8 cellular contexts compared by ENCODE assay signal in the genomic region with DNA sequence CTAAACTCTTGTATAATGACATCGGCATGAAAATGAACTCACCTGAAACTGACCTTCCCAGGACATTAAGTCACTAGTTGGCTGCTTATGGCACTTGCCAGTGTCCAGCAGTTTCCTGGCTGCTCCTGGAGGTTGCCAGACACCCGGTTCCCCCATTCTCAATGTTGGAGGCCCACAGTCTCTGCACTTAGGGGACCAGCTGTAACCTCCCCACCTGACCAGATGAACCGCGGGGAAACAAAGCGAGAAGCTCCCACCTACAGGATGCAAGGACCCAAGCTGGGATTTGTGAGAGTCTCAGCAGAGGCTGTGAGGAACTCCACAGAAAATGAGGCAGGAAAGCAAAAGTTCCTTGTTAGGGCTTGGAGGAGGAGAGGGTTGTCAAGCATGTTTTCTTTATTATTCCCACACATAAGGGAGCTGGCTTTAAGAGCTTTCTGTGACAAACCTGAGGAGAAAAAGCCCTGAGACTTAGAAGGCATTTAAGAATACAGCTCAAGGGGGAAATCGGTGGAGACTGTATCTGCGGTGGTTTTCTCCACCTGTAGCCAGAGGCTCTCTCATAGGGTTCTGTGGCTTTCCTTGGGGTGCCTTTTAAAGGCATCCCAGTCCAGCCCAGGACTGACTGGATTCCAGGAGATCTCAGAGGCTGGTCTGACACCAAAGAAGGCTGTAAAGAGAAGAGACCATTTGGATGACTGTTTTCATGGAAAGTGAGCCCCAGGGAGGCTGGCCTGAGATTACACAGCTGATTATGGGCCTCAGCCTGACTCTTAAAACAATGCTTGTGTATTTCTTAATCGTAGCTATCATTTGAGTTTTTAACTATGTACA. TPM values are rescaled to one million over a fixed set of nuclear protein-coding genes. Genes with fewer than 3 reads are reported as not detected.
A peak's percentile ranks its signal among the peaks of the same experiment; 100 is the strongest.
DNase-seq lines count a peak whose midpoint lies in the region; ATAC-seq, FAIRE-seq and TF ChIP-seq lines count a peak whose summit lies in the region.

No MANE protein-coding gene starts in this region.

- H3K4me1 Mint-ChIP-seq in HFFc6 (ENCODE audit: low read depth) = peaks cover 64% of the 10 kb centered on the region
- H3K4me1 Mint-ChIP-seq in activated CD4-positive, alpha-beta memory T cell treated with anti-CD3 and anti-CD28 coated beads for 36 hours (ENCODE audit: low read depth) = peaks cover 16% of the 10 kb centered on the region
- peaks cover 44% of the 10 kb centered on the region for H3K4me1 Mint-ChIP-seq in stimulated activated memory B cell treated with anti-CD40 and anti-IgM and Interleukin-4, amounts not matched to agents 10 μg/mL and 1 μg/mL and 100 μg/mL, for 72 hours

- no peak for FAIRE-seq in HTR-8/SVneo (lab: Jason Lieb, UNC)

- H3K27ac Mint-ChIP-seq in HFFc6 = peak overlapping the region; percentile 96
- no peak overlapping the region for H3K27ac Mint-ChIP-seq in activated CD4-positive, alpha-beta memory T cell treated with anti-CD3 and anti-CD28 coated beads for 36 hours
- H3K27ac Mint-ChIP-seq in stimulated activated memory B cell treated with anti-CD40 and anti-IgM and Interleukin-4, amounts not matched to agents 10 μg/mL and 1 μg/mL and 100 μg/mL, for 72 hours = peak overlapping the region; percentile 74

- peaks cover 13% of the 10 kb centered on the region for H3K9me3 Mint-ChIP-seq in HFFc6
- H3K9me3 Mint-ChIP-seq in activated CD4-positive, alpha-beta memory T cell treated with anti-CD3 and anti-CD28 coated beads for 36 hours = no peaks in the 10 kb centered on the region
- H3K9me3 Mint-ChIP-seq in stimulated activated memory B cell treated with anti-CD40 and anti-IgM and Interleukin-4, amounts not matched to agents 10 μg/mL and 1 μg/mL and 100 μg/mL, for 72 hours = no peaks in the 10 kb centered on the region

- intact Hi-C loops in activated CD4-positive, alpha-beta memory T cell treated with anti-CD3 and anti-CD28 coated beads for 36 hours (cut with micrococcal nuclease) = loop anchor here (10.0 kb wide), 1 partner anchor 228 kb away; a partner anchor contains a TSS

- H3K4me3 Mint-ChIP-seq in HFFc6 = peak overlapping the region; percentile 100
- H3K4me3 Mint-ChIP-seq in activated CD4-positive, alpha-beta memory T cell treated with anti-CD3 and anti-CD28 coated beads for 36 hours = peak overlapping the region; percentile 91
- H3K4me3 Mint-ChIP-seq in stimulated activated memory B cell treated with anti-CD40 and anti-IgM and Interleukin-4, amounts not matched to agents 10 μg/mL and 1 μg/mL and 100 μg/mL, for 72 hours = peak overlapping the region; percentile 88

- TF ChIP-seq CTCF in HFFc6 (IDR thresholded peaks at IDR 0.05) = no peak

- POLR2A ChIA-PET in activated CD4-positive, alpha-beta memory T cell treated with anti-CD3 and anti-CD28 coated beads for 36 hours (lab: Charles Lee) = interaction anchor here (0.6 to 1.0 kb wide), 2 partner anchors 17 to 145 kb away, joined by 3 read pairs; no protein-coding TSS in a partner anchor

- peaks cover 61% of the 10 kb centered on the region for H3K27me3 Mint-ChIP-seq in HFFc6 (ENCODE audit: insufficient read depth)
- peaks cover 36% of the 10 kb centered on the region for H3K27me3 Mint-ChIP-seq in activated CD4-positive, alpha-beta memory T cell treated with anti-CD3 and anti-CD28 coated beads for 36 hours
- peaks cover 50% of the 10 kb centered on the region for H3K27me3 Mint-ChIP-seq in stimulated activated memory B cell treated with anti-CD40 and anti-IgM and Interleukin-4, amounts not matched to agents 10 μg/mL and 1 μg/mL and 100 μg/mL, for 72 hours

- peak overlapping the region; percentile 35 for H3K4me3 ChIP-seq in iPS-11a (ENCODE audit: low read depth, low read length)

- ATAC-seq in stimulated activated memory B cell treated with anti-CD40 and anti-IgM and Interleukin-4, amounts not matched to agents 10 μg/mL and 1 μg/mL and 100 μg/mL, for 72 hours = no peak
- ATAC-seq in HG03571 (IDR thresholded peaks at IDR 0.05; ENCODE audit: unreplicated experiment) = no peak
- no peak for ATAC-seq in HG03378 (IDR thresholded peaks at IDR 0.05; ENCODE audit: unreplicated experiment)

- H3K36me3 Mint-ChIP-seq in HFFc6 (ENCODE audit: low read depth) = peaks cover 89% of the 10 kb centered on the region
- H3K36me3 Mint-ChIP-seq in activated CD4-positive, alpha-beta memory T cell treated with anti-CD3 and anti-CD28 coated beads for 36 hours = no peaks in the 10 kb centered on the region
- H3K36me3 Mint-ChIP-seq in stimulated activated memory B cell treated with anti-CD40 and anti-IgM and Interleukin-4, amounts not matched to agents 10 μg/mL and 1 μg/mL and 100 μg/mL, for 72 hours = no peaks in the 10 kb centered on the region

- CTCF ChIA-PET in activated CD4-positive, alpha-beta memory T cell treated with anti-CD3 and anti-CD28 coated beads for 36 hours (lab: Charles Lee) = interaction anchor here (0.6 to 7.9 kb wide), 42 partner anchors 8 to 450 kb away, joined by 3 to 154 read pairs (median 4); a partner anchor contains a TSS

- DNase-seq in HFFc6 (peak; percentile 68), HTR-8/SVneo (ENCODE audit: insufficient read length, low spot score) (no peak)
- DNase-seq in activated CD4-positive, alpha-beta memory T cell treated with anti-CD3 and anti-CD28 coated beads for 36 hours = no peak
- no peak for DNase-seq in activated CD4-positive, alpha-beta T cell treated with anti-CD3 and anti-CD28 coated beads for 4 hours

RNA-seq across cellular contexts. Expression of a gene that starts 4.6 kb away (rescaled TPM):
- 1,000 to 10,000 TPM; 1,264 to 1,620 (median 1,342) TPM for total RNA-seq in HFFc6 (2021; fragmentation: NEBNext Ultra II Directional; extraction: Animal tissue kit (Norgen Biotek cat#: 25700))
- 10 to 100 TPM; 10.8 to 11.4 TPM for total RNA-seq in activated CD4-positive, alpha-beta memory T cell treated with anti-CD3 and anti-CD28 coated beads for 36 hours

Comparison
In these comparisons a context has a peak if more than half of its experiments do, and no peak if none do; other contexts are left out.
1. RNA of a gene that starts 4.6 kb away (total RNA-seq): 1,264 to 1,620 TPM in HFFc6; 10.8 to 11.4 TPM in activated CD4-positive, alpha-beta memory T cell treated with anti-CD3 and anti-CD28 coated beads for 36 hours; every median in the first group is over 100 times any median in the second.
2. Peak in every context shown above with its lines, with median percentiles within 50 percentile points of each other: H3K4me3 Mint-ChIP-seq.